In the genomic region with DNA sequence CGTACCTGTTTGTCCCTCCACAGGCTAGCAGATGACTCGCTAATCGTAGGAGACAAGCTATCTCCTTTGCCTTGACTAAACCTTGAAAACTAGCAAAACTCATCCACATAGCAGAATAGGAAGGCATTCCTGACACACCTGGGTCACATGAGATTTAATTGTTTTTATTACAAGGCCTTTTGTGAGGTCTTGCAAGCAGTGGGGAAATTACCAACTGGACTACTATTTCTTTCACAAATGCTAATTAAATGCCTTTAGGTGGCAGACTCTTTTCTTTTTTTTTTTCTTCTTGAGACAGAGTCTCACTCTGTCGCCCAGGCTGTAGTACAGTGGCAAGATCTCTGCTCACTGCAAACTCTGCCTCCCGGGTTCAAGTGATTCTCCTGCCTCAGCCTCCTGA, we compare ENCODE assay signal across 23 cellular contexts. TPM values are rescaled to one million over a fixed set of nuclear protein-coding genes. Genes with fewer than 3 reads are reported as not detected.
DNase-seq lines count a peak whose midpoint lies in the region; ATAC-seq and TF ChIP-seq lines count a peak whose summit lies in the region.
"Had no signal": no experiment of that assay in that cellular context is flagged by ENCODE, and none has a peak within 500 bp of the region (broad histone marks: within the 10 kb centered on the region; RNA-seq: fewer than 3 reads in every experiment).

No MANE protein-coding gene starts in this region.

- H3K9me3 ChIP-seq in KOPT-K1 (ENCODE audit: insufficient read depth, low read length, poor library complexity, severe bottlenecking) (peaks cover 12% of the 10 kb centered on the region), tibial nerve (no peaks in the 10 kb centered on the region), H9 (ENCODE audit: control insufficient read depth, low read depth, low read length) (no peaks in the 10 kb centered on the region)
- H3K9me3 ChIP-seq: SJCRH30 had no signal

- no peaks in the 10 kb centered on the region for H3K9me3 Mint-ChIP-seq in dendritic cell treated with granulocyte-macrophage colony-stimulating factor and Interleukin-4, amounts not matched to agents 40 ng/mL and 50 ng/mL, for 4 days
- H3K9me3 Mint-ChIP-seq in type B pancreatic cell, result no peaks in the 10 kb centered on the region
- peaks cover 8 to 9% of the 10 kb centered on the region in 2 experiments; a peak in 3 of 5 replicates for H3K9me3 Mint-ChIP-seq in H9

- no peak overlapping the region for H2AFZ ChIP-seq in H9 (ENCODE audit: low read length)

- no peaks in the 10 kb centered on the region for H3K79me1 ChIP-seq in H9 (ENCODE audit: insufficient read depth, low read depth, low read length, poor library complexity, severe bottlenecking)

- no peak overlapping the region for H2BK15ac ChIP-seq in H9 (ENCODE audit: low read depth, low read length)

- no peak overlapping the region for H4K91ac ChIP-seq in H9 (ENCODE audit: insufficient read length, low read depth, low read length)

- no peak overlapping the region for H4K5ac ChIP-seq in H9 (ENCODE audit: insufficient read length, low read depth, low read length)

- no peak overlapping the region for H3K14ac ChIP-seq in H9 (ENCODE audit: insufficient read depth, low read length)

- no peak overlapping the region for H3K4me3 Mint-ChIP-seq in dendritic cell treated with granulocyte-macrophage colony-stimulating factor and Interleukin-4, amounts not matched to agents 40 ng/mL and 50 ng/mL, for 4 days
- no peak overlapping the region for H3K4me3 Mint-ChIP-seq in type B pancreatic cell
- no peak overlapping the region for H3K4me3 Mint-ChIP-seq in H9
- H3K4me3 Mint-ChIP-seq: B cell; CD14-positive monocyte; CD8-positive, alpha-beta memory T cell had no signal

- H2AK5ac ChIP-seq in H9 (ENCODE audit: insufficient read length, low read length), result no peak overlapping the region

- no peak overlapping the region for H3K9ac ChIP-seq in H9 (ENCODE audit: extremely low read depth, insufficient read length, low read length)

- H2BK20ac ChIP-seq in H9 (ENCODE audit: low read depth, low read length, poor library complexity, severe bottlenecking), result no peak overlapping the region

- ATAC-seq in GM19324 (IDR thresholded peaks at IDR 0.05; ENCODE audit: low FRiP score, unreplicated experiment), result peak; percentile 16
- ATAC-seq in HG03521 (IDR thresholded peaks at IDR 0.05; ENCODE audit: unreplicated experiment), result no peak
- ATAC-seq: PC-3, Right ventricle myocardium inferior, SK-N-SH treated with all-trans-retinoic acid at 6 μM for 48 hours had no signal

- no peak for TF ChIP-seq POLR2A in tibial nerve (IDR thresholded peaks at IDR 0.05)

- H3T11ph ChIP-seq in H9 (ENCODE audit: low read length), result no peak overlapping the region

- H3K23ac ChIP-seq in H9 (ENCODE audit: insufficient read length, low read depth, low read length), result no peak overlapping the region

- H2BK12ac ChIP-seq in H9 (ENCODE audit: insufficient read length, low read depth, low read length), result no peak overlapping the region

- H3K79me2 ChIP-seq in H9 (ENCODE audit: insufficient read depth, low read length), result no peaks in the 10 kb centered on the region

- H3K4ac ChIP-seq in H9 (ENCODE audit: low read depth, low read length), result no peak overlapping the region

- TF ChIP-seq CTCF in type B pancreatic cell (conservative IDR thresholded peaks at IDR 0.05), result no peak
- TF ChIP-seq CTCF in coronary artery (IDR thresholded peaks at IDR 0.05), result no peak
- no peak for TF ChIP-seq CTCF in tibial nerve (IDR thresholded peaks at IDR 0.05)
- TF ChIP-seq CTCF in H9 (conservative IDR thresholded peaks at IDR 0.05), result no peak

- peak overlapping the region; percentile 80 for H3K27ac ChIP-seq in KOPT-K1 (ENCODE audit: low read depth, low read length, poor library complexity, severe bottlenecking)
- H3K27ac ChIP-seq in coronary artery, result no peak overlapping the region
- H3K27ac ChIP-seq in tibial nerve, result no peak overlapping the region
- H3K27ac ChIP-seq in H9 (ENCODE audit: insufficient read length, low read depth, low read length), result no peak overlapping the region
- H3K27ac ChIP-seq: SJCRH30 had no signal

- H3K36me3 Mint-ChIP-seq in dendritic cell treated with granulocyte-macrophage colony-stimulating factor and Interleukin-4, amounts not matched to agents 40 ng/mL and 50 ng/mL, for 4 days (ENCODE audit: low read depth), result peaks cover 6% of the 10 kb centered on the region
- H3K36me3 Mint-ChIP-seq in type B pancreatic cell (no peaks in the 10 kb centered on the region), H9 (ENCODE audit: insufficient read depth in 1 of 3, low read depth in 3 of 3) (peaks cover 0 to 9% (median 5%) of the 10 kb centered on the region in 3 experiments; a peak in 3 of 7 replicates)

- no peak overlapping the region for H3K4me3 ChIP-seq in coronary artery
- no peak overlapping the region for H3K4me3 ChIP-seq in tibial nerve
- H3K4me3 ChIP-seq: SJCRH30 had no signal

- TF ChIP-seq EP300 in tibial nerve (IDR thresholded peaks at IDR 0.05), result no peak

- H3K27me3 ChIP-seq in tibial nerve (no peaks in the 10 kb centered on the region), H9 (ENCODE audit: insufficient read depth, low read length) (no peaks in the 10 kb centered on the region)
- H3K27me3 ChIP-seq: SJCRH30 had no signal

- no peak for DNase-seq in type B pancreatic cell (ENCODE audit: extremely low spot score, unreplicated experiment)
- no peak for DNase-seq in coronary artery (ENCODE audit: low spot score)
- no peak for DNase-seq in tibial nerve (ENCODE audit: low spot score in 2 of 2)
- DNase-seq in H9, result no peak
- DNase-seq: Calu3; CD8-positive, alpha-beta memory T cell; MV-4-11; NCI-H1105; NCI-H1436 treated with DMSO at 0.1 percent for 48 hours; NCI-H1930; NCI-H2107; NCI-H524; NCI-H748 treated with DMSO at 0.1 percent for 48 hours; PC-3; SJCRH30 had no signal

- no peaks in the 10 kb centered on the region for H4K20me1 ChIP-seq in H9 (ENCODE audit: control insufficient read depth, insufficient read depth, insufficient read length)

- no peak overlapping the region for H2BK5ac ChIP-seq in H9 (ENCODE audit: insufficient read length, low read length)

- intact Hi-C loops in dendritic cell treated with granulocyte-macrophage colony-stimulating factor and Interleukin-4, amounts not matched to agents 40 ng/mL and 50 ng/mL, for 4 days (cut with micrococcal nuclease), result no loop called here

- H3K36me3 ChIP-seq in KOPT-K1 (ENCODE audit: insufficient read depth, low read length) (no peaks in the 10 kb centered on the region), tibial nerve (no peaks in the 10 kb centered on the region)
- H3K36me3 ChIP-seq: SJCRH30 had no signal

- no peak overlapping the region for H3K4me2 ChIP-seq in H9 (ENCODE audit: insufficient read depth, insufficient read length, low read length)

- WGBS in tibial nerve, 2 donors, result 95 to 98% methylated on average over 5 of the region's 5 CpGs
- WGBS in H9 (ENCODE audit: extremely low coverage, insufficient read length, low lambda C conversion rate), result no CpG with 5 or more reads among the region's 5 CpGs

- H3K18ac ChIP-seq in H9 (ENCODE audit: insufficient read length, low read depth, low read length), result no peak overlapping the region

- H2BK120ac ChIP-seq in H9 (ENCODE audit: low read depth, low read length, poor library complexity, severe bottlenecking), result no peak overlapping the region

- peaks cover 0 to 12% (median 0%) of the 10 kb centered on the region in 4 donors for H3K4me1 ChIP-seq in tibial nerve
- peaks cover 6% of the 10 kb centered on the region; the same call in 1 of the 2 replicates for H3K4me1 ChIP-seq in H9 (ENCODE audit: insufficient read depth, low read length)

- no peak overlapping the region for H3K56ac ChIP-seq in H9 (ENCODE audit: insufficient read length, low read depth, low read length)

- H3K23me2 ChIP-seq in H9 (ENCODE audit: insufficient read length, low read depth, low read length, poor library complexity, severe bottlenecking), result no peaks in the 10 kb centered on the region

- peak overlapping the region; percentile 61 for H3K27ac Mint-ChIP-seq in dendritic cell treated with granulocyte-macrophage colony-stimulating factor and Interleukin-4, amounts not matched to agents 40 ng/mL and 50 ng/mL, for 4 days
- H3K27ac Mint-ChIP-seq in type B pancreatic cell, result peak overlapping the region; percentile 49
- 0 out of 7 replicates have a peak overlapping the region, but pooled peaks of 1 of the 3 experiments have one; percentile 10 for H3K27ac Mint-ChIP-seq in H9
- H3K27ac Mint-ChIP-seq: B cell, CD14-positive monocyte had no signal

- H3K27me3 Mint-ChIP-seq in dendritic cell treated with granulocyte-macrophage colony-stimulating factor and Interleukin-4, amounts not matched to agents 40 ng/mL and 50 ng/mL, for 4 days, result no peaks in the 10 kb centered on the region
- H3K27me3 Mint-ChIP-seq in type B pancreatic cell, result no peaks in the 10 kb centered on the region
- no peaks in the 10 kb centered on the region for H3K27me3 Mint-ChIP-seq in H9 (ENCODE audit: low read depth)
- H3K27me3 Mint-ChIP-seq: B cell had no signal

- no peak overlapping the region for H4K8ac ChIP-seq in H9 (replicated peaks; ENCODE audit: insufficient read length, low read depth, low read length)

- peaks cover 38% of the 10 kb centered on the region for H3K4me1 Mint-ChIP-seq in dendritic cell treated with granulocyte-macrophage colony-stimulating factor and Interleukin-4, amounts not matched to agents 40 ng/mL and 50 ng/mL, for 4 days (ENCODE audit: low read depth)
- peaks cover 13% of the 10 kb centered on the region for H3K4me1 Mint-ChIP-seq in type B pancreatic cell (ENCODE audit: unreplicated experiment)
- peaks cover 40 to 42% of the 10 kb centered on the region in 2 experiments for H3K4me1 Mint-ChIP-seq in H9

RNA-seq across cellular contexts. Expression of a gene that starts 39.1 kb away (rescaled TPM):
- total RNA-seq in type B pancreatic cell (ENCODE audit: low replicate concordance) (23.5 and 39.1 TPM in 2 replicates), tibial nerve (10 to 100 TPM; 16.5 to 27.4 (median 24.2) TPM), H9 (2021) (39.0 and 39.9 TPM in 2 replicates)
